Comparison of ENCODE assay signal across 8 cellular contexts in genomic region chr1:27300341-27301051, GRCh38. TPM values are rescaled to one million over a fixed set of nuclear protein-coding genes. Genes with fewer than 3 reads are reported as not detected.
A peak's percentile ranks its signal among the peaks of the same experiment; 100 is the strongest.
DNase-seq lines count a peak whose midpoint lies in the region; ATAC-seq and TF ChIP-seq lines count a peak whose summit lies in the region.

No MANE protein-coding gene starts in this region.

- TF ChIP-seq CTCF in CD14-positive monocyte (IDR thresholded peaks at IDR 0.05) (peak; percentile 98), HFFc6 (IDR thresholded peaks at IDR 0.05) (peak; percentile 100)

- H3K27ac Mint-ChIP-seq in CD14-positive monocyte (peak overlapping the region; percentile 72 to 92 (median 89)), HFFc6 (peak overlapping the region; percentile 98)

- H3K27me3 Mint-ChIP-seq in CD14-positive monocyte (ENCODE audit: low read depth in 3 of 3) (no peaks in the 10 kb centered on the region), HFFc6 (ENCODE audit: insufficient read depth) (peaks cover 1% of the 10 kb centered on the region)

- H3K4me1 Mint-ChIP-seq in CD14-positive monocyte (peaks cover 23% of the 10 kb centered on the region), HFFc6 (ENCODE audit: low read depth) (peaks cover 44% of the 10 kb centered on the region)

- H3K36me3 Mint-ChIP-seq in CD14-positive monocyte = peaks cover 76 to 89% of the 10 kb centered on the region in 2 donors
- H3K36me3 Mint-ChIP-seq in HFFc6 (ENCODE audit: low read depth) = no peaks in the 10 kb centered on the region

- no peaks in the 10 kb centered on the region for H3K27me3 ChIP-seq in layer of hippocampus (ENCODE audit: control insufficient read depth, insufficient read depth, low read length)

- H3K9me3 Mint-ChIP-seq in CD14-positive monocyte (no peaks in the 10 kb centered on the region), HFFc6 (no peaks in the 10 kb centered on the region)

- H3K4me3 Mint-ChIP-seq in CD14-positive monocyte = no peak overlapping the region
- peak overlapping the region; percentile 51 for H3K4me3 Mint-ChIP-seq in HFFc6

- ATAC-seq in GM19467 (IDR thresholded peaks at IDR 0.05; ENCODE audit: unreplicated experiment) = no peak

- intact Hi-C loops in CD14-positive monocyte (cut with micrococcal nuclease) = loop anchor here (1.0 to 10.0 kb wide), 5 partner anchors 94 to 374 kb away; partner anchors contain the start of genes AHDC1 (in 1 of the 2) and IFI6 (in 1 of the 2)

- peak overlapping the region; percentile 80 for H3K27ac ChIP-seq in layer of hippocampus (ENCODE audit: low read depth, low read length)

- DNase-seq in CD14-positive monocyte (ENCODE audit: low spot score) = peak; percentile 76
- DNase-seq in HFFc6 = peak; percentile 82
- DNase-seq in NCI-H345 (lab: John Stamatoyannopoulos, UW) = peak; percentile 90
- peak; percentile 61 to 69 for DNase-seq in activated CD4-positive, alpha-beta T cell treated with anti-CD3 and anti-CD28 coated beads for 24 hours (ENCODE audit: low read depth in 2 of 2)
- DNase-seq in cerebellar nuclear complex (lab: John Stamatoyannopoulos, UW) = peak; percentile 29 to 61
- peak; percentile 51 to 58 for DNase-seq in stimulated activated CD4-positive, alpha-beta T cell treated with anti-CD3 and anti-CD28 coated beads, Interleukin-15, amount 100 ng/mL, for 48 hours (ENCODE audit: low read depth in 2 of 2)

RNA-seq across cellular contexts. Expression of gene TMEM222, which starts 21.5 kb away (rescaled TPM):
- 10 to 100 TPM; 23.2 to 24.6 TPM for polyA plus RNA-seq in CD14-positive monocyte
- total RNA-seq in HFFc6 (2021; fragmentation: NEBNext Ultra II Directional; extraction: Animal tissue kit (Norgen Biotek cat#: 25700)) = 10 to 100 TPM; 41.3 to 54.6 (median 46.1) TPM

RNA-seq across cellular contexts. Expression of gene SYTL1, which starts 41.3 kb away (rescaled TPM):
- 10 to 100 TPM; 26.9 to 44.6 TPM for polyA plus RNA-seq in CD14-positive monocyte
- total RNA-seq in HFFc6 (2021; fragmentation: NEBNext Ultra II Directional; extraction: Animal tissue kit (Norgen Biotek cat#: 25700)) = under 1 TPM in 2 of 6 experiments, not detected in 4; 0.08 to 0.45 TPM
